8 cellular contexts compared by ENCODE assay signal in the genomic region with DNA sequence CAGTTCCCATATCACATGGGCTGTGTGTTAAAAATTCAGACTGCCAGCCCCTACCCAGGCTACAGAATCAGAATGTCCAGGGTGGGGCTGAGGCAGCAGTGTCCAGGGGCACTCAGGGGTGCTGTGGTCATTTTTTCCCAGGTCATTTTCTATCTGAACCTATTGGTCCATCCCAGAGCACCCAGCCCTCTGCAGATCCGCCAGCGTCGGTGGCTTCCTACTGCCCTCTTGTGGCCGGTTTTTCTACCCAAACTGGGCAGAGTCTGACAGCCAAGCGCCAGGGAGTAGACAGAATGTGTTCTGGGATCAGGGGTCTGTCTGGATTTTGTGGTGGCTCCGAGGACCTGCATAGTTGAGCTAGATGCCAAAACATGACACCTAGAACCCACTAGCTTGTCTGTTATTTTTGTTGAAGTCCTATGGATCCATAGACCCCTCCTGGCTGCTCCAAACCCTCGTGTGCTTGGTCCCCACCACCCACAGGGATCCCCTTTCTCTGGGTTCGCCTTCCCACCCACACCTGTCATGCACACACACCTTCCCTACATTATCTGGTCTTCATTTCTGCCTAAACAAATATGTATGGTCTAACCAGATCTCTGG. TPM values are rescaled to one million over a fixed set of nuclear protein-coding genes. Genes with fewer than 3 reads are reported as not detected.
A peak's percentile ranks its signal among the peaks of the same experiment; 100 is the strongest.
DNase-seq lines count a peak whose midpoint lies in the region; TF ChIP-seq lines count a peak whose summit lies in the region.

No MANE protein-coding gene starts in this region.

- no peak overlapping the region for H4K8ac ChIP-seq in trophoblast cell (ENCODE audit: low read depth, low read length)

- peaks cover 3% of the 10 kb centered on the region for H3K27me3 Mint-ChIP-seq in type B pancreatic cell

- peak; percentile 15 to 40 for DNase-seq in NCI-H187 (lab: John Stamatoyannopoulos, UW)
- DNase-seq in NCI-H187 treated with DMSO at 0.1 percent for 48 hours (lab: John Stamatoyannopoulos, UW) = no peak
- peak; percentile 87 for DNase-seq in Karpas-422
- peak; percentile 64 for DNase-seq in SHP77 treated with DMSO at 0.1 percent for 48 hours (lab: John Stamatoyannopoulos, UW)
- peak; percentile 54 for DNase-seq in activated gamma-delta T cell treated with anti-CD3 and anti-CD28 coated beads, Interleukin-2, amount 50 U/mL, for 16 hours (ENCODE audit: low read depth)
- DNase-seq in globus pallidus (ENCODE audit: low spot score) = peak; percentile 52
- DNase-seq in trophoblast cell = peak; percentile 83 to 93
- peak; percentile 74 for DNase-seq in type B pancreatic cell (ENCODE audit: extremely low spot score, unreplicated experiment)

- no peak overlapping the region for H2BK12ac ChIP-seq in trophoblast cell (ENCODE audit: low read length)

- H3K9ac ChIP-seq in Karpas-422 (ENCODE audit: low read length) = no peak overlapping the region
- no peak overlapping the region for H3K9ac ChIP-seq in trophoblast cell (ENCODE audit: low read length)

- TF ChIP-seq CTCF in type B pancreatic cell (conservative IDR thresholded peaks at IDR 0.05) = peak; percentile 82

- no peaks in the 10 kb centered on the region for H3K27me3 ChIP-seq in Karpas-422 (ENCODE audit: low read length)
- no peaks in the 10 kb centered on the region for H3K27me3 ChIP-seq in trophoblast cell (ENCODE audit: insufficient read depth, low read length)

- H3K4me1 Mint-ChIP-seq in type B pancreatic cell (ENCODE audit: unreplicated experiment) = peaks cover 10% of the 10 kb centered on the region

- H3K9me2 ChIP-seq in Karpas-422 (replicated peaks; ENCODE audit: insufficient read depth, low read length) = no peaks in the 10 kb centered on the region

- H3K4me2 ChIP-seq in Karpas-422 (ENCODE audit: low read depth, low read length, poor library complexity, severe bottlenecking) (no peak overlapping the region), trophoblast cell (ENCODE audit: low read length) (no peak overlapping the region)

- H4K20me1 ChIP-seq in Karpas-422 (ENCODE audit: insufficient read depth, low read depth, low read length) = no peaks in the 10 kb centered on the region

- H3K36me3 ChIP-seq in Karpas-422 (ENCODE audit: insufficient read depth, low read length) (no peaks in the 10 kb centered on the region), trophoblast cell (ENCODE audit: control insufficient read depth in 1 of 2, insufficient read depth in 2 of 2, low read length in 2 of 2) (no peaks in the 10 kb centered on the region)

- no peak overlapping the region for H3K18ac ChIP-seq in trophoblast cell (ENCODE audit: low read length)

- no peak overlapping the region for H3K4me3 Mint-ChIP-seq in type B pancreatic cell

- H3K9me3 Mint-ChIP-seq in type B pancreatic cell = peaks cover 5% of the 10 kb centered on the region

- H3K9me3 ChIP-seq in Karpas-422 (ENCODE audit: low read length) = no peaks in the 10 kb centered on the region
- no peaks in the 10 kb centered on the region for H3K9me3 ChIP-seq in trophoblast cell (ENCODE audit: insufficient read depth, low read depth, low read length)

- no peak overlapping the region for H3K4me3 ChIP-seq in Karpas-422 (ENCODE audit: low read length)
- no peak overlapping the region for H3K4me3 ChIP-seq in trophoblast cell (ENCODE audit: low read depth, low read length)

- no CpG with 5 or more reads among the region's 8 CpGs for whole genome bisulfite sequencing in trophoblast cell (ENCODE audit: extremely low coverage, insufficient coverage, insufficient read length)

- H3K4me1 ChIP-seq in Karpas-422 (ENCODE audit: low read length) (no peaks in the 10 kb centered on the region), trophoblast cell (ENCODE audit: control insufficient read depth in 1 of 2, insufficient read depth in 2 of 2, low read length in 2 of 2) (no peaks in the 10 kb centered on the region)

- no peaks in the 10 kb centered on the region for H3K79me1 ChIP-seq in trophoblast cell (ENCODE audit: low read length)

- H3K79me2 ChIP-seq in Karpas-422 (ENCODE audit: low read length) (no peaks in the 10 kb centered on the region), trophoblast cell (ENCODE audit: control insufficient read depth, insufficient read depth, low read length, poor library complexity) (no peaks in the 10 kb centered on the region)

- H3K27ac Mint-ChIP-seq in type B pancreatic cell = no peak overlapping the region

- H3K27ac ChIP-seq in Karpas-422 (ENCODE audit: low read length) (no peak overlapping the region), trophoblast cell (ENCODE audit: low read depth, low read length) (no peak overlapping the region)

- H2BK120ac ChIP-seq in trophoblast cell (ENCODE audit: insufficient read depth, low read length, poor library complexity) = no peak overlapping the region

- H4K91ac ChIP-seq in trophoblast cell (ENCODE audit: low read depth, low read length) = no peak overlapping the region

- H2AFZ ChIP-seq in Karpas-422 (ENCODE audit: low read length) (no peak overlapping the region), trophoblast cell (ENCODE audit: insufficient read depth, low read length, poor library complexity) (no peak overlapping the region)

- H3K36me3 Mint-ChIP-seq in type B pancreatic cell = no peaks in the 10 kb centered on the region

- no peak overlapping the region for H3K4ac ChIP-seq in trophoblast cell (ENCODE audit: low read depth, low read length)

- no peak overlapping the region for H2AK5ac ChIP-seq in trophoblast cell (ENCODE audit: low read length)

- no peak overlapping the region for H3K23ac ChIP-seq in trophoblast cell (ENCODE audit: low read length)

- no peak overlapping the region for H4K12ac ChIP-seq in trophoblast cell (ENCODE audit: low read depth, low read length)

- H3K14ac ChIP-seq in trophoblast cell (ENCODE audit: low read length) = no peak overlapping the region

- H2BK5ac ChIP-seq in trophoblast cell (ENCODE audit: low read depth, low read length, poor library complexity) = no peak overlapping the region

RNA-seq across cellular contexts. Expression of gene RMDN2, which starts 34.1 kb away (rescaled TPM):
- total RNA-seq in Karpas-422 (2014; rRNA removed; shearing (Covaris generic); ENCODE audit: low replicate concordance) = 2.5 and 6.5 TPM in 2 replicates
- polyA plus RNA-seq in trophoblast cell (2013) = 1.0 and 1.1 TPM in 2 replicates
- 5.4 and 7.0 TPM in 2 replicates for total RNA-seq in type B pancreatic cell (ENCODE audit: low replicate concordance)
